In genomic region chr12:106982229-106982628, GRCh38 we compare ENCODE assay signal across 16 cellular contexts. TPM values are rescaled to one million over a fixed set of nuclear protein-coding genes. Genes with fewer than 3 reads are reported as not detected.
DNase-seq lines count a peak whose midpoint lies in the region; ATAC-seq and TF ChIP-seq lines count a peak whose summit lies in the region.
"Had no signal": no experiment of that assay in that cellular context is flagged by ENCODE, and none has a peak within 500 bp of the region (broad histone marks: within the 10 kb centered on the region; RNA-seq: fewer than 3 reads in every experiment).

No MANE protein-coding gene starts in this region.

- no peak for ATAC-seq in HG03354 (IDR thresholded peaks at IDR 0.05; ENCODE audit: poor library complexity, severe bottlenecking, unreplicated experiment)

- CTCF ChIA-PET in MCF 10A (lab: Yijun Ruan, JAX) (no interaction called here), mammary epithelial cell (lab: Charles Lee; ENCODE audit: low non-redundant PET) (no interaction called here)

- TF ChIP-seq CTCF in breast epithelium (IDR thresholded peaks at IDR 0.05) (no peak), MCF 10A (IDR thresholded peaks at IDR 0.05; ENCODE audit: unreplicated experiment) (no peak), mammary epithelial cell (conservative IDR thresholded peaks at IDR 0.05 in 1 of 2, IDR thresholded peaks at IDR 0.05 in 1 of 2; ENCODE audit: extremely low read depth in 1 of 2, insufficient read depth in 1 of 2, low read depth in 1 of 2, low read length in 2 of 2) (no peak), ovary (IDR thresholded peaks at IDR 0.05) (no peak)

- H3K9ac ChIP-seq in mammary epithelial cell (ENCODE audit: insufficient read depth, low read length) = no peak overlapping the region

- intact Hi-C loops in breast epithelium (cut with DNase I; ENCODE audit: low total_unique reads) = loop anchor here (5.0 to 10.0 kb wide), 2 partner anchors 113 to 1640 kb away; partner anchors contain the start of gene CRY1
- intact Hi-C loops in MCF 10A (cut with micrococcal nuclease) = no loop called here
- intact Hi-C loops in mammary epithelial cell (cut with micrococcal nuclease) = no loop called here
- intact Hi-C loops in ovary (cut with DNase I) = loop anchor here in 1 of 4 donors (10.0 kb wide), 1 partner anchor 113 kb away; the partner anchor contains the start of gene CRY1

- no peak overlapping the region for H2AFZ ChIP-seq in mammary epithelial cell (ENCODE audit: low read depth, low read length)

- no peaks in the 10 kb centered on the region for H3K9me3 Mint-ChIP-seq in MCF 10A (ENCODE audit: unreplicated experiment)

- peaks cover 14% of the 10 kb centered on the region for H3K79me2 ChIP-seq in mammary epithelial cell (ENCODE audit: insufficient read depth, low read length)

- H4K20me1 ChIP-seq in mammary epithelial cell (ENCODE audit: insufficient read depth, low read length) = no peaks in the 10 kb centered on the region

- TF ChIP-seq POLR2A in breast epithelium (IDR thresholded peaks at IDR 0.05) (no peak), ovary (IDR thresholded peaks at IDR 0.05) (no peak)

- H3K4me3 Mint-ChIP-seq in MCF 10A (ENCODE audit: unreplicated experiment) = no peak overlapping the region
- H3K4me3 Mint-ChIP-seq: B cell had no signal

- H3K4me3 ChIP-seq in breast epithelium = no peak overlapping the region
- H3K4me3 ChIP-seq in mammary epithelial cell (replicated peaks in 1 of 3; ENCODE audit: insufficient read depth in 1 of 3, low read depth in 2 of 3, low read length in 3 of 3) = no peak overlapping the region
- no peak overlapping the region for H3K4me3 ChIP-seq in ovary

- in situ Hi-C loops in mammary epithelial cell (cut with MboI; ENCODE audit: low sequenced_read_pairs in 2 of 2) = no loop called here

- H3K4me1 ChIP-seq in breast epithelium (peaks cover 5 to 10% of the 10 kb centered on the region in 2 donors), mammary epithelial cell (ENCODE audit: insufficient read depth, low read length) (peaks cover 5% of the 10 kb centered on the region), ovary (ENCODE audit: insufficient read depth) (peaks cover 7% of the 10 kb centered on the region)

- POLR2A ChIA-PET in MCF 10A (lab: Yijun Ruan, JAX) = interaction anchor here (0.8 kb wide), 1 partner anchor 26 kb away, joined by 3 read pairs; no protein-coding TSS in a partner anchor

- WGBS in mammary epithelial cell (ENCODE audit: low coverage, missing lambda C conversion rate) = 100% methylated on average over 1 of the region's 1 CpG
- WGBS in ovary, 3 donors = 87 to 92% (median 89%) methylated on average over 1 of the region's 1 CpG

- H3K36me3 ChIP-seq in breast epithelium (no peaks in the 10 kb centered on the region), mammary epithelial cell (ENCODE audit: insufficient read depth, low read length) (peaks cover 4% of the 10 kb centered on the region), ovary (no peaks in the 10 kb centered on the region)

- H3K4me1 Mint-ChIP-seq in MCF 10A (ENCODE audit: insufficient read depth, unreplicated experiment) = peaks cover 27% of the 10 kb centered on the region

- DNase-seq in breast epithelium (ENCODE audit: low spot score in 2 of 2) (no peak), MCF 10A (ENCODE audit: unreplicated experiment) (no peak), mammary epithelial cell (peak; percentile 3), kidney tubule cell (ENCODE audit: low spot score) (peak; percentile 17), mucosa of gallbladder (ENCODE audit: low spot score) (no peak), ovary (no peak)
- DNase-seq in activated CD4-positive, alpha-beta T cell treated with anti-CD3 and anti-CD28 coated beads for 48 hours = no peak
- DNase-seq: COR-L47, DMS153, GF-D8, GOT3, NCI-H1105 treated with DMSO at 0.1 percent for 48 hours, NCI-H1694 treated with DMSO at 0.1 percent for 48 hours, Right ventricle myocardium superior had no signal

- H3K27me3 Mint-ChIP-seq in MCF 10A (ENCODE audit: insufficient read depth, unreplicated experiment) = no peaks in the 10 kb centered on the region
- H3K27me3 Mint-ChIP-seq: B cell had no signal

- no peak overlapping the region for H3K4me2 ChIP-seq in mammary epithelial cell (ENCODE audit: insufficient read depth, low read depth, low read length)

- H3K27ac ChIP-seq in breast epithelium = peak overlapping the region; percentile 57 to 59
- no peak overlapping the region for H3K27ac ChIP-seq in mammary epithelial cell (ENCODE audit: insufficient read depth, low read depth, low read length)
- H3K27ac ChIP-seq in ovary = no peak overlapping the region

- H3K27me3 ChIP-seq in breast epithelium (no peaks in the 10 kb centered on the region), mammary epithelial cell (ENCODE audit: insufficient read depth, low read length) (no peaks in the 10 kb centered on the region), ovary (no peaks in the 10 kb centered on the region)

- TF ChIP-seq EP300 in ovary (IDR thresholded peaks at IDR 0.05) = no peak

- peaks cover 31% of the 10 kb centered on the region for H3K36me3 Mint-ChIP-seq in MCF 10A (ENCODE audit: insufficient read depth, unreplicated experiment)

- dilution Hi-C loops in mammary epithelial cell (cut with HindIII; ENCODE audit: low sequenced_read_pairs) = no loop called here

- no TSS peak for BruUV-seq in MCF 10A (replicated peaks; lab: Mats Ljungman, UMichigan)
- BruUV-seq in mammary epithelial cell (replicated peaks; lab: Mats Ljungman, UMichigan) = no TSS peak

- no peak overlapping the region for H3K27ac Mint-ChIP-seq in MCF 10A (ENCODE audit: low read depth, unreplicated experiment)
- H3K27ac Mint-ChIP-seq: B cell had no signal

- no peaks in the 10 kb centered on the region for H3K9me3 ChIP-seq in breast epithelium
- H3K9me3 ChIP-seq in mammary epithelial cell (replicated peaks; ENCODE audit: insufficient read depth, low read length) = no peaks in the 10 kb centered on the region
- no peaks in the 10 kb centered on the region for H3K9me3 ChIP-seq in ovary

RNA-seq across cellular contexts. Expression of gene MTERF2, which starts 4.7 kb away (rescaled TPM):
- total RNA-seq in breast epithelium (10 to 100 TPM; 13.6 to 32.8 (median 18.0) TPM), MCF 10A (2022) (7.6 and 9.3 TPM in 2 replicates), mammary epithelial cell (1 to 10 TPM; 7.0 to 8.0 TPM), mucosa of gallbladder (24.8 TPM), ovary (10 to 100 TPM; 11.7 to 21.9 (median 15.3) TPM)
- polyA plus RNA-seq in mammary epithelial cell (3.2 TPM), ovary (10 to 100 TPM; 14.0 to 16.5 TPM)
- polyA minus RNA-seq in mammary epithelial cell = not detected

RNA-seq across cellular contexts. Expression of gene TMEM263, which starts 26.5 kb away (rescaled TPM):
- total RNA-seq in breast epithelium (10 to 100 TPM; 28.8 to 44.2 (median 37.0) TPM), MCF 10A (2022) (60.1 and 68.4 TPM in 2 replicates), mammary epithelial cell (10 to 100 TPM; 48.7 to 51.3 TPM), mucosa of gallbladder (49.4 TPM), ovary (10 to 100 TPM; 37.8 to 55.7 (median 49.7) TPM)
- polyA plus RNA-seq in mammary epithelial cell (19.3 TPM), ovary (10 to 100 TPM; 17.2 to 28.8 TPM)
- 79.1 TPM for polyA minus RNA-seq in mammary epithelial cell

Comparison
In these comparisons a context has a peak if more than half of its experiments do, and no peak if none do; other contexts are left out.
1. DNase-seq: peak in mammary epithelial cell (single experiment) and kidney tubule cell (single experiment); none in breast epithelium (0 of 2), MCF 10A (single experiment), mucosa of gallbladder (single experiment), ovary (0 of 5) and activated CD4-positive, alpha-beta T cell treated with anti-CD3 and anti-CD28 coated beads for 48 hours (single experiment).
2. H3K27ac ChIP-seq: peak in breast epithelium (2 of 2); none in mammary epithelial cell (single experiment) and ovary (0 of 2).